Comparison of ENCODE assay signal across 22 cellular contexts in the genomic region with DNA sequence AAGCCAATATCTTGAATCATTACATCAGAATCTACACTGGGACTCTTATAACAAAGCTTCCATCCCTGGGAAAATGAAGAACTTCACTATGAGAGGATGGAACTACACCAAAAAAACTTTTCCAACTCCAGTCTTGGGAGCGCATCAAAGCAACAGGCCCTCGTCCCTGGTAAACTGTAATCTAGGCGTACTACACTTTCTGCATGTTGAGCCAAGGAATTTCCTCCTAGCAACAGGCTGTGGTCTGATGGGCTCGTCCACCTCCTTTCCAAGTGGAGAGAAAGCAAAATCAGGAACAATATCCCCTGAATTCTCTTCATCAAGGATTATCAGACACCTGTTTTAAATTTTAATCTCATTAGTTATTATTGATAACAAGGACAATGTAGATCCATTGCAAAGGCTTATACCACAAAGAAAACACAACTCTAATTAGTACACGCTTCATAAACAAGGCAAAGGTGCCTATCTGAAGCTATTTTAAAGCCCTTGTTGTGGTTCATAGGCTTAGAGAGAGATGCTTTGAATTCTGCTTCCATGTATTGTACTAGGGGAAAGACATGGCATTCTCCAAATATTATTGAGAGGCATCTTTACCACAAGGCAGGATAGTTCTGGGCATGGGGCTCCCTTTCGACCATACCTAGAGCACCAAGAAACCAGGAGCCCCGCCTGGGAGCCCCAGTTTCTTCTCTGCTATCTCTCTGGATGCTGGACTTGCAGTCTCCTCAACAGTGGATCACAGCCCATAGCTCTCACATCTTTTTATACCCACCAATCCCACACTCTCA.
DNase-seq lines count a peak whose midpoint lies in the region; ATAC-seq, FAIRE-seq and TF ChIP-seq lines count a peak whose summit lies in the region.
"Had no signal": no experiment of that assay in that cellular context is flagged by ENCODE, and none has a peak within 500 bp of the region (broad histone marks: within the 10 kb centered on the region; RNA-seq: fewer than 3 reads in every experiment).

No MANE protein-coding gene starts in this region.

- intact Hi-C loops in right cardiac atrium (cut with DNase I) = no loop called here

- H3K9me3 ChIP-seq in MG63 = no peaks in the 10 kb centered on the region
- no peaks in the 10 kb centered on the region for H3K9me3 ChIP-seq in right cardiac atrium (ENCODE audit: control insufficient read depth, low read length)
- H3K9me3 ChIP-seq in stomach smooth muscle (ENCODE audit: control insufficient read depth in 2 of 2, low read length in 2 of 2) = no peaks in the 10 kb centered on the region
- H3K9me3 ChIP-seq: Caco-2, HAP-1 had no signal

- H3K4me1 ChIP-seq in right cardiac atrium (ENCODE audit: control insufficient read depth, insufficient read depth, low read length) (peaks cover 21% of the 10 kb centered on the region), stomach smooth muscle (ENCODE audit: control insufficient read depth, insufficient read depth, low read length) (peaks cover 26% of the 10 kb centered on the region)
- H3K4me1 ChIP-seq: Caco-2 had no signal

- peaks cover 37% of the 10 kb centered on the region for H3K36me3 ChIP-seq in MG63
- H3K36me3 ChIP-seq in stomach smooth muscle (ENCODE audit: control insufficient read depth in 2 of 2, insufficient read depth in 2 of 2, low read length in 2 of 2) = no peaks in the 10 kb centered on the region
- H3K36me3 ChIP-seq: brain microvascular endothelial cell, HAP-1 had no signal

- FAIRE-seq in urothelium cell line (lab: Jason Lieb, UNC) = no peak

- WGBS in right cardiac atrium = 45% methylated on average over 7 of the region's 7 CpGs

- ATAC-seq in right cardiac atrium = peak; percentile 61 to 67
- ATAC-seq: natural killer cell; stimulated activated memory B cell treated with anti-CD40 and anti-IgM and Interleukin-4, amounts not matched to agents 10 μg/mL and 1 μg/mL and 100 μg/mL, for 72 hours had no signal

- H3K4me3 ChIP-seq in MG63 = no peak overlapping the region
- no peak overlapping the region for H3K4me3 ChIP-seq in cardiac fibroblast (replicated peaks in 1 of 2; ENCODE audit: low read depth in 2 of 2, low read length in 2 of 2)
- H3K4me3 ChIP-seq in right cardiac atrium (ENCODE audit: low read length) = no peak overlapping the region
- H3K4me3 ChIP-seq in stomach smooth muscle (ENCODE audit: low read length in 2 of 2) = no peak overlapping the region
- H3K4me3 ChIP-seq: dorsolateral prefrontal cortex, HAP-1 had no signal

- no peak overlapping the region for H3K9ac ChIP-seq in stomach smooth muscle (ENCODE audit: low read length in 2 of 2)

- DNase-seq in MG63 = peak; percentile 84
- peak; percentile 35 to 80 for DNase-seq in cardiac fibroblast (ENCODE audit: low read depth in 2 of 2)
- DNase-seq in right cardiac atrium = peak in 1 of 3 donors; percentile 32
- no peak for DNase-seq in NCI-H2081 (lab: John Stamatoyannopoulos, UW)
- no peak for DNase-seq in GM19240 (ENCODE audit: insufficient read length, low spot score)
- no peak for DNase-seq in stimulated activated CD4-positive, alpha-beta T cell treated with anti-CD3 and anti-CD28 coated beads, Interleukin-4, amount 100 ng/mL, for 4 hours
- DNase-seq in urothelium cell line (ENCODE audit: low spot score) = no peak
- DNase-seq: activated CD4-positive, alpha-beta T cell treated with anti-CD3 and anti-CD28 coated beads, Interleukin-2, amount 50 U/mL, for 48 hours; activated naive CD4-positive, alpha-beta T cell treated with Interleukin-2 at 50 U/mL for 16 hours; brain microvascular endothelial cell; Caco-2; dorsolateral prefrontal cortex; erythroblast; head of caudate nucleus; immature natural killer cell; natural killer cell; NCI-H187; NCI-H345; T-helper 1 cell had no signal

- TF ChIP-seq CTCF in cardiac fibroblast (IDR thresholded peaks at IDR 0.05; ENCODE audit: low read depth, low read length) = no peak

- no peaks in the 10 kb centered on the region for H3K27me3 ChIP-seq in MG63
- no peaks in the 10 kb centered on the region for H3K27me3 ChIP-seq in right cardiac atrium (ENCODE audit: control insufficient read depth, insufficient read depth)
- H3K27me3 ChIP-seq in stomach smooth muscle (ENCODE audit: control insufficient read depth in 1 of 2, insufficient read depth in 2 of 2, low read length in 2 of 2) = no peaks in the 10 kb centered on the region
- H3K27me3 ChIP-seq: brain microvascular endothelial cell, dorsolateral prefrontal cortex had no signal

- H3K27ac ChIP-seq in right cardiac atrium (ENCODE audit: low read length) (peak overlapping the region; percentile 86), stomach smooth muscle (ENCODE audit: low read length) (peak overlapping the region; percentile 18)
- H3K27ac ChIP-seq: brain microvascular endothelial cell had no signal

Comparison
In these comparisons a context has a peak if more than half of its experiments do, and no peak if none do; other contexts are left out.
1. DNase-seq: peak in MG63 (single experiment) and cardiac fibroblast (2 of 2); none in NCI-H2081 (0 of 2), GM19240 (single experiment), stimulated activated CD4-positive, alpha-beta T cell treated with anti-CD3 and anti-CD28 coated beads, Interleukin-4, amount 100 ng/mL, for 4 hours (0 of 2) and urothelium cell line (single experiment).